ENCODE assay signal across 9 cellular contexts in genomic region chr7:26686448-26686981, GRCh38.
DNase-seq lines count a peak whose midpoint lies in the region; ATAC-seq and TF ChIP-seq lines count a peak whose summit lies in the region.
"Had no signal": no experiment of that assay in that cellular context is flagged by ENCODE, and none has a peak within 500 bp of the region (broad histone marks: within the 10 kb centered on the region; RNA-seq: fewer than 3 reads in every experiment).

No MANE protein-coding gene starts in this region.

- no peak overlapping the region for H3K4me3 Mint-ChIP-seq in CD8-positive, alpha-beta T cell
- no peak overlapping the region for H3K4me3 Mint-ChIP-seq in activated CD4-positive, alpha-beta memory T cell treated with anti-CD3 and anti-CD28 coated beads for 36 hours

- H3K36me3 Mint-ChIP-seq in CD8-positive, alpha-beta T cell, result no peaks in the 10 kb centered on the region
- no peaks in the 10 kb centered on the region for H3K36me3 Mint-ChIP-seq in activated CD4-positive, alpha-beta memory T cell treated with anti-CD3 and anti-CD28 coated beads for 36 hours

- H3K27ac Mint-ChIP-seq in CD8-positive, alpha-beta T cell, result no peak overlapping the region
- H3K27ac Mint-ChIP-seq in activated CD4-positive, alpha-beta memory T cell treated with anti-CD3 and anti-CD28 coated beads for 36 hours, result no peak overlapping the region

- POLR2A ChIA-PET in CD8-positive, alpha-beta T cell (lab: Charles Lee), result interaction anchor here (1.0 kb wide), 1 partner anchor 476 kb away, joined by 3 read pairs; no protein-coding TSS in a partner anchor
- POLR2A ChIA-PET in activated CD4-positive, alpha-beta memory T cell treated with anti-CD3 and anti-CD28 coated beads for 36 hours (lab: Charles Lee), result no interaction called here

- H3K4me3 ChIP-seq in CD8-positive, alpha-beta T cell (ENCODE audit: low read depth, low read length), result no peak overlapping the region
- H3K4me3 ChIP-seq in HL-60 (replicated peaks; ENCODE audit: insufficient read depth, low read length) (no peak overlapping the region), coronary artery (no peak overlapping the region)

- peaks cover 28% of the 10 kb centered on the region for H3K27me3 Mint-ChIP-seq in CD8-positive, alpha-beta T cell (ENCODE audit: low read depth)
- H3K27me3 Mint-ChIP-seq in activated CD4-positive, alpha-beta memory T cell treated with anti-CD3 and anti-CD28 coated beads for 36 hours, result peaks cover 13% of the 10 kb centered on the region

- H3K27me3 ChIP-seq in CD8-positive, alpha-beta T cell (ENCODE audit: insufficient read depth, low read length), result no peaks in the 10 kb centered on the region
- no peaks in the 10 kb centered on the region for H3K27me3 ChIP-seq in HL-60 (ENCODE audit: insufficient read depth, poor library complexity, severe bottlenecking)

- DNase-seq in CD8-positive, alpha-beta T cell, result peak in 1 of 7 experiments; percentile 5
- no peak for DNase-seq in HL-60 (ENCODE audit: low read depth in 1 of 2, low spot score in 1 of 2)
- DNase-seq in NOMO-1 treated with dmso at 0.1 percent for 144 hours (lab: John Stamatoyannopoulos, UW; ENCODE audit: unreplicated experiment), result peak; percentile 23
- no peak for DNase-seq in coronary artery (ENCODE audit: low spot score)
- peak; percentile 26 for DNase-seq in middle frontal gyrus (ENCODE audit: extremely low spot score, low spot score)
- DNase-seq in activated CD4-positive, alpha-beta memory T cell treated with anti-CD3 and anti-CD28 coated beads for 36 hours, result no peak

- intact Hi-C loops in CD8-positive, alpha-beta T cell (cut with DNase I, micrococcal nuclease), result loop anchor here in 1 of 2 experiments (1.0 kb wide), 1 partner anchor 475 kb away; no protein-coding TSS in a partner anchor
- intact Hi-C loops in activated CD4-positive, alpha-beta memory T cell treated with anti-CD3 and anti-CD28 coated beads for 36 hours (cut with micrococcal nuclease), result loop anchor here (1.0 kb wide), 1 partner anchor 475 kb away; no protein-coding TSS in a partner anchor

- no peak overlapping the region for H3K27ac ChIP-seq in CD8-positive, alpha-beta T cell (ENCODE audit: low read depth, low read length)
- H3K27ac ChIP-seq in HL-60 (replicated peaks) (no peak overlapping the region), coronary artery (no peak overlapping the region)

- H3K9me3 Mint-ChIP-seq in CD8-positive, alpha-beta T cell, result no peaks in the 10 kb centered on the region
- H3K9me3 Mint-ChIP-seq in activated CD4-positive, alpha-beta memory T cell treated with anti-CD3 and anti-CD28 coated beads for 36 hours, result no peaks in the 10 kb centered on the region

- H3K9me3 ChIP-seq in CD8-positive, alpha-beta T cell (ENCODE audit: low read length), result no peaks in the 10 kb centered on the region

- H3K4me1 ChIP-seq in CD8-positive, alpha-beta T cell (ENCODE audit: insufficient read depth, low read length), result no peaks in the 10 kb centered on the region

- H3K36me3 ChIP-seq in CD8-positive, alpha-beta T cell (ENCODE audit: insufficient read depth, low read length), result no peaks in the 10 kb centered on the region

- CTCF ChIA-PET in CD8-positive, alpha-beta T cell (lab: Charles Lee), result interaction anchor here (0.7 to 6.0 kb wide), 14 partner anchors 9 to 793 kb away, joined by 3 to 61 read pairs (median 4); no protein-coding TSS in a partner anchor
- CTCF ChIA-PET in activated CD4-positive, alpha-beta memory T cell treated with anti-CD3 and anti-CD28 coated beads for 36 hours (lab: Charles Lee), result interaction anchor here (0.7 to 3.0 kb wide), 9 partner anchors 14 to 493 kb away, joined by 3 to 11 read pairs (median 3); no protein-coding TSS in a partner anchor

- peak; percentile 89 for TF ChIP-seq CTCF in CD8-positive, alpha-beta T cell (IDR thresholded peaks at IDR 0.05)
- TF ChIP-seq CTCF in HL-60 (IDR thresholded peaks at IDR 0.05; ENCODE audit: insufficient read depth, low read length), result peak; percentile 16
- TF ChIP-seq CTCF in coronary artery (IDR thresholded peaks at IDR 0.05), result peak; percentile 55

- ATAC-seq in CD8-positive, alpha-beta T cell, result peak; percentile 38
- ATAC-seq in GM18909 (IDR thresholded peaks at IDR 0.05; ENCODE audit: poor library complexity, unreplicated experiment) (no peak), GM21576 (IDR thresholded peaks at IDR 0.05; ENCODE audit: unreplicated experiment) (no peak)
- ATAC-seq: left colon had no signal

- H3K4me1 Mint-ChIP-seq in CD8-positive, alpha-beta T cell (ENCODE audit: low read depth), result no peaks in the 10 kb centered on the region
- no peaks in the 10 kb centered on the region for H3K4me1 Mint-ChIP-seq in activated CD4-positive, alpha-beta memory T cell treated with anti-CD3 and anti-CD28 coated beads for 36 hours (ENCODE audit: low read depth)

Comparison
In these comparisons a context has a peak if more than half of its experiments do, and no peak if none do; other contexts are left out.
1. DNase-seq: peak in NOMO-1 treated with dmso at 0.1 percent for 144 hours (single experiment) and middle frontal gyrus (single experiment); none in HL-60 (0 of 2), coronary artery (single experiment) and activated CD4-positive, alpha-beta memory T cell treated with anti-CD3 and anti-CD28 coated beads for 36 hours (single experiment).
2. CTCF ChIP-seq: peak in every context shown above with its lines; median percentile 89 in CD8-positive, alpha-beta T cell; 55 in coronary artery; 16 in HL-60.